ENCODE assay signal across 17 cellular contexts in genomic region chr17:66349549-66350245, GRCh38. TPM values are rescaled to one million over a fixed set of nuclear protein-coding genes. Genes with fewer than 3 reads are reported as not detected.
A peak's percentile ranks its signal among the peaks of the same experiment; 100 is the strongest.
DNase-seq lines count a peak whose midpoint lies in the region; ATAC-seq and TF ChIP-seq lines count a peak whose summit lies in the region.
"Had no signal": no experiment of that assay in that cellular context is flagged by ENCODE, and none has a peak within 500 bp of the region (broad histone marks: within the 10 kb centered on the region; RNA-seq: fewer than 3 reads in every experiment).

No MANE protein-coding gene starts in this region.

- TF ChIP-seq CTCF in body of pancreas (IDR thresholded peaks at IDR 0.05): no peak
- no peak for TF ChIP-seq CTCF in gastrocnemius medialis (IDR thresholded peaks at IDR 0.05 in 4 of 5, conservative IDR thresholded peaks at IDR 0.05 in 1 of 5)
- TF ChIP-seq CTCF in brain microvascular endothelial cell (IDR thresholded peaks at IDR 0.05; ENCODE audit: low read depth, low read length, missing control alignments): no peak

- no peak overlapping the region for H3K4me3 ChIP-seq in body of pancreas
- no peak overlapping the region for H3K4me3 ChIP-seq in gastrocnemius medialis
- H3K4me3 ChIP-seq in brain microvascular endothelial cell (ENCODE audit: low read depth, low read length): no peak overlapping the region

- peaks cover 31% of the 10 kb centered on the region for H3K4me1 ChIP-seq in body of pancreas
- peaks cover 21 to 23% of the 10 kb centered on the region in 2 donors for H3K4me1 ChIP-seq in gastrocnemius medialis

- intact Hi-C loops in body of pancreas (cut with DNase I): no loop called here
- intact Hi-C loops in gastrocnemius medialis (cut with DNase I; ENCODE audit: low total_unique reads): no loop called here

- H3K9me3 ChIP-seq in body of pancreas: no peaks in the 10 kb centered on the region
- no peaks in the 10 kb centered on the region for H3K9me3 ChIP-seq in gastrocnemius medialis

- H3K27ac ChIP-seq in body of pancreas (peak overlapping the region in 3 of 4 donors; percentile 48 to 75 (median 63)), gastrocnemius medialis (peak overlapping the region; percentile 75 to 80 (median 78)), brain microvascular endothelial cell (no peak overlapping the region)
- H3K27ac ChIP-seq: epithelial cell of prostate had no signal

- in situ Hi-C loops in gastrocnemius medialis (cut with MboI; ENCODE audit: low sequenced_read_pairs in 4 of 4): no loop called here
- in situ Hi-C loops in brain microvascular endothelial cell (cut with HindIII; ENCODE audit: low pct_ligation_motif_present, low sequenced_read_pairs): no loop called here

- no peaks in the 10 kb centered on the region for H3K36me3 ChIP-seq in body of pancreas (replicated peaks in 1 of 2; ENCODE audit: insufficient read depth in 1 of 2, low read depth in 2 of 2)
- no peaks in the 10 kb centered on the region for H3K36me3 ChIP-seq in gastrocnemius medialis
- H3K36me3 ChIP-seq in brain microvascular endothelial cell (replicated peaks): no peaks in the 10 kb centered on the region

- 60 to 68% methylated on average over 12 of the region's 12 CpGs for WGBS in body of pancreas, 2 donors

- TF ChIP-seq POLR2A in body of pancreas (IDR thresholded peaks at IDR 0.05) (no peak), gastrocnemius medialis (IDR thresholded peaks at IDR 0.05) (no peak)

- no peak for ATAC-seq in body of pancreas
- peak; percentile 88 to 93 for ATAC-seq in gastrocnemius medialis
- no peak for ATAC-seq in activated CD4-positive, CD25-positive, alpha-beta regulatory T cell treated with anti-CD3 and anti-CD28 coated beads, Interleukin-2, amount 50 U/mL, for 24 hours
- ATAC-seq: CD8-positive, alpha-beta T cell had no signal

- DNase-seq in NCI-H2171 treated with DMSO at 0.1 percent for 48 hours (lab: John Stamatoyannopoulos, UW) (peak; percentile 9), NCI-H2171 (lab: John Stamatoyannopoulos, UW) (no peak), NCI-H1092 (lab: John Stamatoyannopoulos, UW) (peak; percentile 42), body of pancreas (no peak), gastrocnemius medialis (peak; percentile 57 to 62), brain microvascular endothelial cell (no peak), NCI-H1694 (lab: John Stamatoyannopoulos, UW) (no peak)
- DNase-seq: activated naive CD4-positive, alpha-beta T cell treated with anti-CD3 and anti-CD28 coated beads for 36 hours; CD8-positive, alpha-beta T cell; GOT3; KG1; NCI-H1417 treated with DMSO at 0.1 percent for 48 hours; NCI-H526; RPMI8226; stimulated activated CD4-positive, alpha-beta T cell treated with anti-CD3 and anti-CD28 coated beads, Interleukin-4, amount 100 ng/mL, for 1 hour had no signal

- no peaks in the 10 kb centered on the region for H3K27me3 ChIP-seq in body of pancreas
- no peaks in the 10 kb centered on the region for H3K27me3 ChIP-seq in gastrocnemius medialis
- H3K27me3 ChIP-seq in brain microvascular endothelial cell (replicated peaks): no peaks in the 10 kb centered on the region

RNA-seq across cellular contexts. Expression of gene PRKCA, which starts 47.3 kb away (rescaled TPM):
- total RNA-seq in body of pancreas (1 to 10 TPM; 6.5 to 6.6 TPM), gastrocnemius medialis (10 to 100 TPM in 2 of 4 donors, 1 to 10 TPM in 2; 7.6 to 16.8 (median 11.1) TPM)

Comparison
In these comparisons a context has a peak if more than half of its experiments do, and no peak if none do; other contexts are left out.
1. DNase-seq: peak in NCI-H2171 treated with DMSO at 0.1 percent for 48 hours (single experiment), NCI-H1092 (single experiment) and gastrocnemius medialis (2 of 2); none in NCI-H2171 (single experiment), body of pancreas (0 of 4), brain microvascular endothelial cell (single experiment) and NCI-H1694 (single experiment).
2. ATAC-seq: peak in gastrocnemius medialis (2 of 2); none in body of pancreas (single experiment) and activated CD4-positive, CD25-positive, alpha-beta regulatory T cell treated with anti-CD3 and anti-CD28 coated beads, Interleukin-2, amount 50 U/mL, for 24 hours (0 of 2).